In the genomic region with DNA sequence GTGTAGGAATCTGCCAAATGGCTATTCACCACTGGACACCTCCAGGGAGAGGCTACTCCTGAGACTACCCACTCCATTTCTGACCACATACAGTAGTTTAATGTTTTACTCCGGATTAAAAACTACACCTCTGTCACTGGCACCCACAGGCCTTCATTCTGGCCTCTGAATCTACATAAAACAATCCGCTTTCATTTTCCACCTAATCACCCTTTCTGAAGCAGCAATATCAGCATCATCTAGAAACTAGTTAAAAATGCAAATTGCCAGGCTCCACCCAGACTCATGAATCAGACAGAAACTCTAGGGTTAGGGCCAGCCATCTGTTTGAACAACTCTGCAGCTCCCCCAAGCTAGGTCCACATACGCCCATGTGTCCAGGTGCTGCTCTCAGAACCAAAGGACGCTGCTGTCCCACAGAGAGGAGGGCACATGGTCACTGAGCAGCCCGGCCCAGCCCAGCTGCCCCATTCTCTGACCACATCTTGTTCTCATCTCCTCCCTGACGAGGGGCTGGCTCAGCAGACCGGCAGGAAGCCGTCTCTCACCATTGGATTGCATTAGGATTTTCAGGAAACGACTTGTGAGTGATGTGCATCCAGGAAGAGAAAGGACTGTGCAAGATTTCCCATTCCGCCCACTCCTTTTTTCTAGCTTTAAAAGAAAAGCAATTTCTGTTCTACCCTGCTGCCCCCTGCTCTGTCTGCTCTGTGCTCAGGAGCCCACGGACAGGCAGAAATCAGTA, we compare ENCODE assay signal across 8 cellular contexts. TPM values are rescaled to one million over a fixed set of nuclear protein-coding genes. Genes with fewer than 3 reads are reported as not detected.
DNase-seq lines count a peak whose midpoint lies in the region; ATAC-seq lines count a peak whose summit lies in the region.

No MANE protein-coding gene starts in this region.

- peak; percentile 59 for DNase-seq in activated naive CD4-positive, alpha-beta T cell treated with Interleukin-2 at 50 U/mL for 16 hours
- DNase-seq in activated naive CD4-positive, alpha-beta T cell (lab: John Stamatoyannopoulos, UW): no peak
- peak; percentile 16 for DNase-seq in activated CD4-positive, alpha-beta T cell treated with anti-CD3 and anti-CD28 coated beads, Interleukin-2, amount 50 U/mL, for 1 hour
- peak; percentile 92 for DNase-seq in posterior vena cava (ENCODE audit: low spot score)
- no peak for DNase-seq in NCI-H1105 treated with DMSO at 0.1 percent for 48 hours (lab: John Stamatoyannopoulos, UW)
- DNase-seq in nucleus accumbens (lab: John Stamatoyannopoulos, UW): no peak

- intact Hi-C loops in posterior vena cava (cut with DNase I): no loop called here

- ATAC-seq in HG03175 (IDR thresholded peaks at IDR 0.05; ENCODE audit: unreplicated experiment) (peak; percentile 95), esophagus mucosa (peak; percentile 57)

RNA-seq across cellular contexts. Expression of a gene that starts 34.7 kb away (rescaled TPM):
- 2.2 TPM for total RNA-seq in esophagus mucosa
- total RNA-seq in posterior vena cava: 10 to 100 TPM; 37.0 to 47.0 TPM

Comparison
In these comparisons a context has a peak if more than half of its experiments do, and no peak if none do; other contexts are left out.
1. DNase-seq: peak in activated naive CD4-positive, alpha-beta T cell treated with Interleukin-2 at 50 U/mL for 16 hours (single experiment), activated CD4-positive, alpha-beta T cell treated with anti-CD3 and anti-CD28 coated beads, Interleukin-2, amount 50 U/mL, for 1 hour (single experiment) and posterior vena cava (single experiment); none in activated naive CD4-positive, alpha-beta T cell (0 of 4), NCI-H1105 treated with DMSO at 0.1 percent for 48 hours (single experiment) and nucleus accumbens (0 of 56).
2. RNA of a gene that starts 34.7 kb away (total RNA-seq): 37.0 to 47.0 TPM in posterior vena cava; 2.2 TPM in esophagus mucosa (single experiment); every median in the first group is over 10 times any median in the second.